ENCODE assay signal across 20 cellular contexts in the genomic region with DNA sequence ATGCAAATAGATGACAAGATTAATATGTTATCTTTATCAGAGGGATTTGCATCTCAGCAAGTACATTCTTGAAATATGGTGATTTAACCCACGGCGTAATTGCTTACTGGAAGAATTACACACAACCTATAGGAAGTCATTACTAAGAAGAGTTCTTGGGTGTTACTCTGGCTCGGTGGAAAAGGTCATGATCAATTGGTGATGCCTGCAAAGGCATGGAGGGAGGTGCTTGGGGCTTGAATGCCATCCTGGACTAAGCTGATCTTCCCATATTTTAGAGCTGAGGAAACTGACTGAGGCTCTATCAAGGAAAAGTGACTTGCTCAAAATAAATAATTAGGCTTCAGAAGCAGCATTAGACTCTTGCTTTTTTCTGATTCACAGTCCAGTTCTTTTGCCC.
DNase-seq lines count a peak whose midpoint lies in the region; ATAC-seq, FAIRE-seq and TF ChIP-seq lines count a peak whose summit lies in the region.
"Had no signal": no experiment of that assay in that cellular context is flagged by ENCODE, and none has a peak within 500 bp of the region (broad histone marks: within the 10 kb centered on the region; RNA-seq: fewer than 3 reads in every experiment).

No MANE protein-coding gene starts in this region.

- H3K4me1 ChIP-seq in KMS-11 (ENCODE audit: low read depth, poor library complexity, severe bottlenecking) (peaks cover 21% of the 10 kb centered on the region), Peyer's patch (peaks cover 0 to 31% (median 7%) of the 10 kb centered on the region in 4 donors), parathyroid adenoma (peaks cover 14% of the 10 kb centered on the region)
- H3K4me1 ChIP-seq: BLaER1 had no signal

- H3K27me3 ChIP-seq in KMS-11 (ENCODE audit: insufficient read depth, low read depth), result no peaks in the 10 kb centered on the region
- H3K27me3 ChIP-seq in Peyer's patch, result no peaks in the 10 kb centered on the region
- H3K27me3 ChIP-seq in parathyroid adenoma (ENCODE audit: control insufficient read depth, insufficient read depth, low read length), result no peaks in the 10 kb centered on the region
- H3K27me3 ChIP-seq: BLaER1, SJSA1 had no signal

- FAIRE-seq in HTR-8/SVneo (lab: Jason Lieb, UNC), result no peak
- FAIRE-seq: GM12891 had no signal

- no peak overlapping the region for H3K4me3 ChIP-seq in KMS-11 (IDR thresholded peaks at IDR 0.05; ENCODE audit: insufficient read depth, low read depth, low read length)
- no peak overlapping the region for H3K4me3 ChIP-seq in Peyer's patch
- H3K4me3 ChIP-seq in parathyroid adenoma (ENCODE audit: low read depth, low read length), result no peak overlapping the region
- H3K4me3 ChIP-seq: BLaER1, SJSA1 had no signal

- H3K27ac ChIP-seq in KMS-11, result no peak overlapping the region; the same call in 1 of the 2 replicates
- peak overlapping the region in 3 of 4 donors; percentile 52 to 92 (median 88) for H3K27ac ChIP-seq in Peyer's patch
- peak overlapping the region; percentile 81 for H3K27ac ChIP-seq in parathyroid adenoma
- H3K27ac ChIP-seq: BLaER1, SJSA1 had no signal

- no peaks in the 10 kb centered on the region for H3K36me3 ChIP-seq in KMS-11 (ENCODE audit: insufficient read depth)
- H3K36me3 ChIP-seq in Peyer's patch, result no peaks in the 10 kb centered on the region
- no peaks in the 10 kb centered on the region for H3K36me3 ChIP-seq in parathyroid adenoma (ENCODE audit: control insufficient read depth, insufficient read depth, low read length)
- H3K36me3 ChIP-seq: BLaER1, SJSA1 had no signal

- H2AFZ ChIP-seq in KMS-11 (ENCODE audit: low read depth) (peak overlapping the region; percentile 51; the same call in 1 of the 2 replicates), parathyroid adenoma (no peak overlapping the region)

- H3K79me2 ChIP-seq in KMS-11 (ENCODE audit: insufficient read depth, low read depth) (no peaks in the 10 kb centered on the region), parathyroid adenoma (no peaks in the 10 kb centered on the region)

- in situ Hi-C loops in KBM-7 (cut with MboI; ENCODE audit: low pct_unique_long_range_greater_than_20kb, low sequenced_read_pairs), result no loop called here

- TF ChIP-seq CTCF in KMS-11 (conservative IDR thresholded peaks at IDR 0.05; ENCODE audit: low read depth, low read length) (no peak), Peyer's patch (IDR thresholded peaks at IDR 0.05) (no peak), parathyroid adenoma (IDR thresholded peaks at IDR 0.05) (no peak)

- DNase-seq in Peyer's patch (no peak), HTR-8/SVneo (ENCODE audit: insufficient read length, low spot score) (no peak), KBM-7 (no peak), T-helper 1 cell (no peak)
- DNase-seq: Calu3; CD8-positive, alpha-beta T cell; DMS53; EL; GOT3; NCI-H1417 treated with DMSO at 0.1 percent for 48 hours; NCI-H187 treated with DMSO at 0.1 percent for 48 hours; NCI-H2227 treated with DMSO at 0.1 percent for 48 hours; NCI-H524 had no signal

- H3K4me2 ChIP-seq in KMS-11 (no peak overlapping the region), parathyroid adenoma (ENCODE audit: low read length) (no peak overlapping the region)
- H3K4me2 ChIP-seq: BLaER1 had no signal

- no peak for TF ChIP-seq POLR2A in Peyer's patch (IDR thresholded peaks at IDR 0.05)

- no peak overlapping the region for H3K9ac ChIP-seq in KMS-11
- no peak overlapping the region for H3K9ac ChIP-seq in parathyroid adenoma
- H3K9ac ChIP-seq: BLaER1 had no signal

- ATAC-seq in esophagus mucosa, result peak; percentile 75
- ATAC-seq: CD8-positive, alpha-beta T cell; HCT116 had no signal

- H3K9me3 ChIP-seq in Peyer's patch, result no peaks in the 10 kb centered on the region
- H3K9me3 ChIP-seq in parathyroid adenoma (ENCODE audit: control insufficient read depth, low read length), result no peaks in the 10 kb centered on the region
- H3K9me3 ChIP-seq: BLaER1, SJSA1 had no signal

- H4K20me1 ChIP-seq in KMS-11 (ENCODE audit: insufficient read depth), result no peaks in the 10 kb centered on the region
- H4K20me1 ChIP-seq: BLaER1 had no signal
